In the genomic region with DNA sequence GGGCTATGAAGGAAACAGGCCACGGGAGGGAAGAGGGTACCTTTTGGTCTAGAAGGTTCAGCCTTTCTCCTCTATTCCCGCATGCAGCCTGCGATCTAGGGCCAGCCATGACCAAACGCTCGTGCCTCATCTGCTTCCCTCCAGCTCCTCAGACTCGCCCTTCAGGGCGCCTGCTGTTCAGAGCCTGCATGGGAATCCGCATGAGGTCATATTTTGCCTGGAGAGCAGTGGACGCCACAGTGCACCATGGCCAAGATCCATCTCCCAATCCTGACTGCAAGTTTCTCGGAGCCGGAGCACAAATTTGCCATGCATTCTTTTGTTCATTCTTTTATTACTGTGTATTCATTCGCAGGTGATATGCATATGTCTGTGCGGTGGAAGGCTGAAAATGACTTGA, we compare ENCODE assay signal across 19 cellular contexts.
"Had no signal": no experiment of that assay in that cellular context is flagged by ENCODE, and none has a peak within 500 bp of the region (broad histone marks: within the 10 kb centered on the region; RNA-seq: fewer than 3 reads in every experiment).

No MANE protein-coding gene starts in this region.

- H3K27me3 ChIP-seq: ascending aorta, stomach, suprapubic skin, tibial nerve had no signal

- H3K27ac ChIP-seq: ascending aorta, skin epidermis, stomach, suprapubic skin, tibial nerve had no signal

- H3K36me3 ChIP-seq: ascending aorta, stomach, suprapubic skin, tibial nerve had no signal

- FAIRE-seq: colon, frontal cortex, urothelium cell line had no signal

- DNase-seq: activated CD4-positive, alpha-beta memory T cell treated with anti-CD3 and anti-CD28 coated beads, Interleukin-2, amount 10 ng/mL, durations not matched to agents 7 days and 5 days; activated CD4-positive, alpha-beta T cell treated with anti-CD3 and anti-CD28 coated beads, Interleukin-2, amount 10 ng/mL, durations not matched to agents 24 days and 14 days; activated effector memory CD4-positive, alpha-beta T cell treated with anti-CD3 and anti-CD28 coated beads, Interleukin-2, amount 50 U/mL, for 16 hours; activated T-cell treated with anti-CD3 and anti-CD28 coated beads, Interleukin-2, amount 50 U/mL, for 72 hours; effector memory CD4-positive, alpha-beta T cell; islet precursor cell; natural killer cell; stomach; T-helper 9 cell had no signal

- H3K9me3 ChIP-seq: ascending aorta, stomach, suprapubic skin, tibial nerve had no signal

- H3K4me1 ChIP-seq: ascending aorta, stomach had no signal

- H3K4me3 ChIP-seq: ascending aorta, lung, skin epidermis, stomach, suprapubic skin, tibial nerve had no signal

- ATAC-seq: activated T-cell treated with anti-CD3 and anti-CD28 coated beads, Interleukin-2, amount 50 U/mL, for 72 hours; natural killer cell; stimulated activated memory B cell treated with anti-CD40 and anti-IgM and Interleukin-4, amounts not matched to agents 10 μg/mL and 1 μg/mL and 100 μg/mL, for 72 hours; WTC11 had no signal
